1 cellular context compared by ENCODE assay signal in the genomic region with DNA sequence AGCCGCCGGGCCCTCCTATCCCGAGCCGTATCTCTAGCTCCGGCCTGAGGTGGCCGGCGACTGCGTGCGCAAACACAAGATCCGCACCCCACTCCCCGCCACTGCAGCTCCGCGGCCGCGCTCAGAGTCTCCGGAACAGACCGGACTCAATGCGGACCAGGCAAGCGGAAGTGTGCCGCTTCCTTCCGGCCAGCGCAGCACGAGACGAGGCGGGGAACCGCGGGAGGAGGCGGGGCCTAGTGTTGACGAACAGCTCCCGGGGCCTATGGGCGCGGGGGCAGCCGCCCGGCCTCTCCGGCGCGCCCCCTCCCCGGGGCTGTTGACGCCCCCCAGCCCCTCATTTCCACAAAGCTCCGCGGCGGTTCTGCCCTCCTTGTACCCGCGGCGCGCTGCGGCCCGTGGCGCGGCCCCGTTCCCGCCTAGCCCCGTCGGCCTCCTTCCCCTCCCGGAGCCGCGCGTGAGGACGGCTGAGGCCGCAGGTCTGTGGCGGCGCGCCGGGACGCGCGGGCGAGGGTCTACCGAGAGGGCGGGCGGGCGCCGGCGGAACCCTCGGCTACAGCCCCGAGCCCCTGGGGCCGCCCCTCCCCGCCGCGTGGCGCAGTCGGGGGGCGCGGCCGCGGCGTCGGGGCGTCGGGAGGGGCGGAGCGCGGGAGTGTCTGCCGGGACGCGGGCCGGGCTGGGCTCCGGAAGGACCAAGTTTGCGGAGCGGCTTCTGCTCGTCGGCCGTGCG.
TF ChIP-seq lines count a peak whose summit lies in the region.

A gene with protein sequence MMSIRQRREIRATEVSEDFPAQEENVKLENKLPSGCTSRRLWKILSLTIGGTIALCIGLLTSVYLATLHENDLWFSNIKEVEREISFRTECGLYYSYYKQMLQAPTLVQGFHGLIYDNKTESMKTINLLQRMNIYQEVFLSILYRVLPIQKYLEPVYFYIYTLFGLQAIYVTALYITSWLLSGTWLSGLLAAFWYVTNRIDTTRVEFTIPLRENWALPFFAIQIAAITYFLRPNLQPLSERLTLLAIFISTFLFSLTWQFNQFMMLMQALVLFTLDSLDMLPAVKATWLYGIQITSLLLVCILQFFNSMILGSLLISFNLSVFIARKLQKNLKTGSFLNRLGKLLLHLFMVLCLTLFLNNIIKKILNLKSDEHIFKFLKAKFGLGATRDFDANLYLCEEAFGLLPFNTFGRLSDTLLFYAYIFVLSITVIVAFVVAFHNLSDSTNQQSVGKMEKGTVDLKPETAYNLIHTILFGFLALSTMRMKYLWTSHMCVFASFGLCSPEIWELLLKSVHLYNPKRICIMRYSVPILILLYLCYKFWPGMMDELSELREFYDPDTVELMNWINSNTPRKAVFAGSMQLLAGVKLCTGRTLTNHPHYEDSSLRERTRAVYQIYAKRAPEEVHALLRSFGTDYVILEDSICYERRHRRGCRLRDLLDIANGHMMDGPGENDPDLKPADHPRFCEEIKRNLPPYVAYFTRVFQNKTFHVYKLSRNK (plus strand): TSS at position 340 of the 730 bp plus-strand sequence. CDS start 2,484 bp downstream, outside the sequence.

TF ChIP-seq in HepG2, 621 proteins besides CTCF, POLR2A, EP300 and RAD21 (continued from another document and continues in another):
- TF ChIP-seq FOSL2 (CRISPR knock-in tag; IDR thresholded peaks at IDR 0.05), result peak; percentile 47
- TF ChIP-seq, protein P1, sequence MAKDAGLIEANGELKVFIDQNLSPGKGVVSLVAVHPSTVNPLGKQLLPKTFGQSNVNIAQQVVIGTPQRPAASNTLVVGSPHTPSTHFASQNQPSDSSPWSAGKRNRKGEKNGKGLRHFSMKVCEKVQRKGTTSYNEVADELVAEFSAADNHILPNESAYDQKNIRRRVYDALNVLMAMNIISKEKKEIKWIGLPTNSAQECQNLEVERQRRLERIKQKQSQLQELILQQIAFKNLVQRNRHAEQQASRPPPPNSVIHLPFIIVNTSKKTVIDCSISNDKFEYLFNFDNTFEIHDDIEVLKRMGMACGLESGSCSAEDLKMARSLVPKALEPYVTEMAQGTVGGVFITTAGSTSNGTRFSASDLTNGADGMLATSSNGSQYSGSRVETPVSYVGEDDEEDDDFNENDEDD (CRISPR knock-in tag; IDR thresholded peaks at IDR 0.05; ENCODE audit: borderline replicate concordance), result peak; percentile 88; the same call in 1 of the 2 replicates
- 0 out of 2 replicates have a peak, but pooled peaks have one; percentile 38 for TF ChIP-seq DNMT3B (CRISPR knock-in tag; conservative IDR thresholded peaks at IDR 0.05)
- TF ChIP-seq, protein P2, sequence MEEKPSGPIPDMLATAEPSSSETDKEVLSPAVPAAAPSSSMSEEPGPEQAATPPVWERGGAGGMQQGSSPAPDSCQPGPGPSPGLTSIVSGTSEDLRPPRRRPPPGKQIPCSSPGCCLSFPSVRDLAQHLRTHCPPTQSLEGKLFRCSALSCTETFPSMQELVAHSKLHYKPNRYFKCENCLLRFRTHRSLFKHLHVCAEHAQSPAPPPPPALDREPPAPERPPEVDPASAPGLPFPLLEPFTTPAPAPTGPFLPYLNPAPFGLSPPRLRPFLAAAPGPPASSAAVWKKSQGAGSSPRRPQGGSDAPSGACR (CRISPR knock-in tag; IDR thresholded peaks at IDR 0.05), result peak; percentile 80; the same call in 1 of the 2 replicates
- TF ChIP-seq IRF2 (CRISPR knock-in tag; IDR thresholded peaks at IDR 0.05), result peak; percentile 75
- TF ChIP-seq ZNF782 (CRISPR knock-in tag; IDR thresholded peaks at IDR 0.05; ENCODE audit: borderline replicate concordance), result no peak
- TF ChIP-seq SIN3A (IDR thresholded peaks at IDR 0.05; ENCODE audit: borderline replicate concordance, low read depth, low read length), result 0 out of 2 replicates have a peak, but pooled peaks have one; percentile 33
- TF ChIP-seq, protein P3, sequence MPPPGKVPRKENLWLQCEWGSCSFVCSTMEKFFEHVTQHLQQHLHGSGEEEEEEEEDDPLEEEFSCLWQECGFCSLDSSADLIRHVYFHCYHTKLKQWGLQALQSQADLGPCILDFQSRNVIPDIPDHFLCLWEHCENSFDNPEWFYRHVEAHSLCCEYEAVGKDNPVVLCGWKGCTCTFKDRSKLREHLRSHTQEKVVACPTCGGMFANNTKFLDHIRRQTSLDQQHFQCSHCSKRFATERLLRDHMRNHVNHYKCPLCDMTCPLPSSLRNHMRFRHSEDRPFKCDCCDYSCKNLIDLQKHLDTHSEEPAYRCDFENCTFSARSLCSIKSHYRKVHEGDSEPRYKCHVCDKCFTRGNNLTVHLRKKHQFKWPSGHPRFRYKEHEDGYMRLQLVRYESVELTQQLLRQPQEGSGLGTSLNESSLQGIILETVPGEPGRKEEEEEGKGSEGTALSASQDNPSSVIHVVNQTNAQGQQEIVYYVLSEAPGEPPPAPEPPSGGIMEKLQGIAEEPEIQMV (CRISPR knock-in tag; IDR thresholded peaks at IDR 0.05; ENCODE audit: low read depth), result peak; percentile 95
- peak; percentile 69 for TF ChIP-seq HNRNPK (IDR thresholded peaks at IDR 0.05; ENCODE audit: low read depth, low read length, poor library complexity, severe bottlenecking)
- TF ChIP-seq, protein P4, sequence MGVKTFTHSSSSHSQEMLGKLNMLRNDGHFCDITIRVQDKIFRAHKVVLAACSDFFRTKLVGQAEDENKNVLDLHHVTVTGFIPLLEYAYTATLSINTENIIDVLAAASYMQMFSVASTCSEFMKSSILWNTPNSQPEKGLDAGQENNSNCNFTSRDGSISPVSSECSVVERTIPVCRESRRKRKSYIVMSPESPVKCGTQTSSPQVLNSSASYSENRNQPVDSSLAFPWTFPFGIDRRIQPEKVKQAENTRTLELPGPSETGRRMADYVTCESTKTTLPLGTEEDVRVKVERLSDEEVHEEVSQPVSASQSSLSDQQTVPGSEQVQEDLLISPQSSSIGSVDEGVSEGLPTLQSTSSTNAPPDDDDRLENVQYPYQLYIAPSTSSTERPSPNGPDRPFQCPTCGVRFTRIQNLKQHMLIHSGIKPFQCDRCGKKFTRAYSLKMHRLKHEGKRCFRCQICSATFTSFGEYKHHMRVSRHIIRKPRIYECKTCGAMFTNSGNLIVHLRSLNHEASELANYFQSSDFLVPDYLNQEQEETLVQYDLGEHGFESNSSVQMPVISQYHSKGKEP (CRISPR knock-in tag; IDR thresholded peaks at IDR 0.05), result no peak; the same call in 1 of the 2 replicates
- TF ChIP-seq, protein P5, sequence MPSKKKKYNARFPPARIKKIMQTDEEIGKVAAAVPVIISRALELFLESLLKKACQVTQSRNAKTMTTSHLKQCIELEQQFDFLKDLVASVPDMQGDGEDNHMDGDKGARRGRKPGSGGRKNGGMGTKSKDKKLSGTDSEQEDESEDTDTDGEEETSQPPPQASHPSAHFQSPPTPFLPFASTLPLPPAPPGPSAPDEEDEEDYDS (CRISPR knock-in tag; IDR thresholded peaks at IDR 0.05), result peak; percentile 76
- peak; percentile 32; the same call in 1 of the 2 replicates for TF ChIP-seq ZMYM4 (CRISPR knock-in tag; IDR thresholded peaks at IDR 0.05)
- TF ChIP-seq, protein P6, sequence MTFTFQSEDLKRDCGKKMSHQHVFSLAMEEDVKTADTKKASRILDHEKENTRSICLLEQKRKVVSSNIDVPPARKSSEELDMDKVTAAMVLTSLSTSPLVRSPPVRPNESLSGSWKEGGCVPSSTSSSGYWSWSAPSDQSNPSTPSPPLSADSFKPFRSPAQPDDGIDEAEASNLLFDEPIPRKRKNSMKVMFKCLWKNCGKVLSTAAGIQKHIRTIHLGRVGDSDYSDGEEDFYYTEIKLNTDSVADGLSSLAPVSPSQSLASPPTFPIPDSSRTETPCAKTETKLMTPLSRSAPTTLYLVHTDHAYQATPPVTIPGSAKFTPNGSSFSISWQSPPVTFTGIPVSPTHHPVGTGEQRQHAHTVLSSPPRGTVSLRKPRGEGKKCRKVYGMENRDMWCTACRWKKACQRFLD (CRISPR knock-in tag; IDR thresholded peaks at IDR 0.05; ENCODE audit: borderline replicate concordance), result no peak
- TF ChIP-seq YEATS4 (CRISPR knock-in tag; IDR thresholded peaks at IDR 0.05; ENCODE audit: borderline replicate concordance), result peak; percentile 89
- TF ChIP-seq, protein P7, sequence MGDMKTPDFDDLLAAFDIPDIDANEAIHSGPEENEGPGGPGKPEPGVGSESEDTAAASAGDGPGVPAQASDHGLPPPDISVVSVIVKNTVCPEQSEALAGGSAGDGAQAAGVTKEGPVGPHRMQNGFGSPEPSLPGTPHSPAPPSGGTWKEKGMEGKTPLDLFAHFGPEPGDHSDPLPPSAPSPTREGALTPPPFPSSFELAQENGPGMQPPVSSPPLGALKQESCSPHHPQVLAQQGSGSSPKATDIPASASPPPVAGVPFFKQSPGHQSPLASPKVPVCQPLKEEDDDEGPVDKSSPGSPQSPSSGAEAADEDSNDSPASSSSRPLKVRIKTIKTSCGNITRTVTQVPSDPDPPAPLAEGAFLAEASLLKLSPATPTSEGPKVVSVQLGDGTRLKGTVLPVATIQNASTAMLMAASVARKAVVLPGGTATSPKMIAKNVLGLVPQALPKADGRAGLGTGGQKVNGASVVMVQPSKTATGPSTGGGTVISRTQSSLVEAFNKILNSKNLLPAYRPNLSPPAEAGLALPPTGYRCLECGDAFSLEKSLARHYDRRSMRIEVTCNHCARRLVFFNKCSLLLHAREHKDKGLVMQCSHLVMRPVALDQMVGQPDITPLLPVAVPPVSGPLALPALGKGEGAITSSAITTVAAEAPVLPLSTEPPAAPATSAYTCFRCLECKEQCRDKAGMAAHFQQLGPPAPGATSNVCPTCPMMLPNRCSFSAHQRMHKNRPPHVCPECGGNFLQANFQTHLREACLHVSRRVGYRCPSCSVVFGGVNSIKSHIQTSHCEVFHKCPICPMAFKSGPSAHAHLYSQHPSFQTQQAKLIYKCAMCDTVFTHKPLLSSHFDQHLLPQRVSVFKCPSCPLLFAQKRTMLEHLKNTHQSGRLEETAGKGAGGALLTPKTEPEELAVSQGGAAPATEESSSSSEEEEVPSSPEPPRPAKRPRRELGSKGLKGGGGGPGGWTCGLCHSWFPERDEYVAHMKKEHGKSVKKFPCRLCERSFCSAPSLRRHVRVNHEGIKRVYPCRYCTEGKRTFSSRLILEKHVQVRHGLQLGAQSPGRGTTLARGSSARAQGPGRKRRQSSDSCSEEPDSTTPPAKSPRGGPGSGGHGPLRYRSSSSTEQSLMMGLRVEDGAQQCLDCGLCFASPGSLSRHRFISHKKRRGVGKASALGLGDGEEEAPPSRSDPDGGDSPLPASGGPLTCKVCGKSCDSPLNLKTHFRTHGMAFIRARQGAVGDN (CRISPR knock-in tag; IDR thresholded peaks at IDR 0.05), result peak; percentile 82
- 0 out of 2 replicates have a peak, but pooled peaks have one; percentile 82 for TF ChIP-seq ZNF235 (CRISPR knock-in tag; IDR thresholded peaks at IDR 0.05; ENCODE audit: borderline replicate concordance)
- TF ChIP-seq, protein P8, sequence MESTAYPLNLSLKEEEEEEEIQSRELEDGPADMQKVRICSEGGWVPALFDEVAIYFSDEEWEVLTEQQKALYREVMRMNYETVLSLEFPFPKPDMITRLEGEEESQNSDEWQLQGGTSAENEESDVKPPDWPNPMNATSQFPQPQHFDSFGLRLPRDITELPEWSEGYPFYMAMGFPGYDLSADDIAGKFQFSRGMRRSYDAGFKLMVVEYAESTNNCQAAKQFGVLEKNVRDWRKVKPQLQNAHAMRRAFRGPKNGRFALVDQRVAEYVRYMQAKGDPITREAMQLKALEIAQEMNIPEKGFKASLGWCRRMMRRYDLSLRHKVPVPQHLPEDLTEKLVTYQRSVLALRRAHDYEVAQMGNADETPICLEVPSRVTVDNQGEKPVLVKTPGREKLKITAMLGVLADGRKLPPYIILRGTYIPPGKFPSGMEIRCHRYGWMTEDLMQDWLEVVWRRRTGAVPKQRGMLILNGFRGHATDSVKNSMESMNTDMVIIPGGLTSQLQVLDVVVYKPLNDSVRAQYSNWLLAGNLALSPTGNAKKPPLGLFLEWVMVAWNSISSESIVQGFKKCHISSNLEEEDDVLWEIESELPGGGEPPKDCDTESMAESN (CRISPR knock-in tag; conservative IDR thresholded peaks at IDR 0.05), result peak; percentile 70
- TF ChIP-seq THAP11 (CRISPR knock-in tag; IDR thresholded peaks at IDR 0.05), result peak; percentile 89
- TF ChIP-seq ZNF660 (CRISPR knock-in tag; IDR thresholded peaks at IDR 0.05; ENCODE audit: borderline replicate concordance, low read depth), result no peak
- peak; percentile 8 for TF ChIP-seq PTBP1 (IDR thresholded peaks at IDR 0.05; ENCODE audit: low read depth, low read length, poor library complexity, severe bottlenecking)
- TF ChIP-seq, protein P9, sequence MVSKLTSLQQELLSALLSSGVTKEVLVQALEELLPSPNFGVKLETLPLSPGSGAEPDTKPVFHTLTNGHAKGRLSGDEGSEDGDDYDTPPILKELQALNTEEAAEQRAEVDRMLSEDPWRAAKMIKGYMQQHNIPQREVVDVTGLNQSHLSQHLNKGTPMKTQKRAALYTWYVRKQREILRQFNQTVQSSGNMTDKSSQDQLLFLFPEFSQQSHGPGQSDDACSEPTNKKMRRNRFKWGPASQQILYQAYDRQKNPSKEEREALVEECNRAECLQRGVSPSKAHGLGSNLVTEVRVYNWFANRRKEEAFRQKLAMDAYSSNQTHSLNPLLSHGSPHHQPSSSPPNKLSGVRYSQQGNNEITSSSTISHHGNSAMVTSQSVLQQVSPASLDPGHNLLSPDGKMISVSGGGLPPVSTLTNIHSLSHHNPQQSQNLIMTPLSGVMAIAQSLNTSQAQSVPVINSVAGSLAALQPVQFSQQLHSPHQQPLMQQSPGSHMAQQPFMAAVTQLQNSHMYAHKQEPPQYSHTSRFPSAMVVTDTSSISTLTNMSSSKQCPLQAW (CRISPR knock-in tag; IDR thresholded peaks at IDR 0.05), result peak; percentile 27; the same call in 1 of the 2 replicates
- peak; percentile 52; the same call in 1 of the 2 replicates for TF ChIP-seq PHF21A (CRISPR knock-in tag; IDR thresholded peaks at IDR 0.05)
- TF ChIP-seq, protein P10, sequence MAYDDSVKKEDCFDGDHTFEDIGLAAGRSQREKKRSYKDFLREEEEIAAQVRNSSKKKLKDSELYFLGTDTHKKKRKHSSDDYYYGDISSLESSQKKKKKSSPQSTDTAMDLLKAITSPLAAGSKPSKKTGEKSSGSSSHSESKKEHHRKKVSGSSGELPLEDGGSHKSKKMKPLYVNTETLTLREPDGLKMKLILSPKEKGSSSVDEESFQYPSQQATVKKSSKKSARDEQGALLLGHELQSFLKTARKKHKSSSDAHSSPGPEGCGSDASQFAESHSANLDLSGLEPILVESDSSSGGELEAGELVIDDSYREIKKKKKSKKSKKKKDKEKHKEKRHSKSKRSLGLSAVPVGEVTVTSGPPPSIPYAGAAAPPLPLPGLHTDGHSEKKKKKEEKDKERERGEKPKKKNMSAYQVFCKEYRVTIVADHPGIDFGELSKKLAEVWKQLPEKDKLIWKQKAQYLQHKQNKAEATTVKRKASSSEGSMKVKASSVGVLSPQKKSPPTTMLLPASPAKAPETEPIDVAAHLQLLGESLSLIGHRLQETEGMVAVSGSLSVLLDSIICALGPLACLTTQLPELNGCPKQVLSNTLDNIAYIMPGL (CRISPR knock-in tag; IDR thresholded peaks at IDR 0.05; ENCODE audit: borderline replicate concordance in 1 of 2, low read depth in 1 of 2), result peak; percentile 69 to 86; a peak in 2 of 4 replicates
- peak; percentile 96 for TF ChIP-seq DMAP1 (CRISPR knock-in tag; IDR thresholded peaks at IDR 0.05)
- TF ChIP-seq IKZF1 (IDR thresholded peaks at IDR 0.05), result no peak
- TF ChIP-seq PAWR (CRISPR knock-in tag; IDR thresholded peaks at IDR 0.05; ENCODE audit: borderline replicate concordance), result no peak
- peak; percentile 91 for TF ChIP-seq FOXC1 (CRISPR knock-in tag; IDR thresholded peaks at IDR 0.05; ENCODE audit: borderline replicate concordance)
- peak; percentile 15; the same call in 1 of the 2 replicates for TF ChIP-seq HES4 (CRISPR knock-in tag; IDR thresholded peaks at IDR 0.05; ENCODE audit: borderline replicate concordance)
- TF ChIP-seq HNRNPL (IDR thresholded peaks at IDR 0.05; ENCODE audit: low read depth, low read length), result no peak
- 0 out of 2 replicates have a peak, but pooled peaks have one; percentile 60 for TF ChIP-seq PRMT3 (CRISPR knock-in tag; IDR thresholded peaks at IDR 0.05; ENCODE audit: borderline replicate concordance, low read depth)
- peak; percentile 54 for TF ChIP-seq FOXO1 (CRISPR knock-in tag; IDR thresholded peaks at IDR 0.05)
- peak; percentile 88 for TF ChIP-seq ELF3 (CRISPR knock-in tag; IDR thresholded peaks at IDR 0.05)
- no peak for TF ChIP-seq RXRB (CRISPR knock-in tag; IDR thresholded peaks at IDR 0.05; ENCODE audit: borderline replicate concordance)
- peak; percentile 90 for TF ChIP-seq ZNF777 (CRISPR knock-in tag; IDR thresholded peaks at IDR 0.05)
- TF ChIP-seq HCFC1 (IDR thresholded peaks at IDR 0.05; ENCODE audit: low read depth, low read length), result peak; percentile 31; the same call in 1 of the 2 replicates
